1 cellular context compared by ENCODE assay signal in genomic region chr10:47452495-47453434, GRCh38.
TF ChIP-seq lines count a peak whose summit lies in the region.

No MANE protein-coding gene starts in this region.

TF ChIP-seq in WTC11, 78 proteins besides CTCF, POLR2A, EP300 and RAD21 (continued from another document):
- TF ChIP-seq ERG (CRISPR knock-in tag; IDR thresholded peaks at IDR 0.05) (no peak), ZNF121 (CRISPR knock-in tag; IDR thresholded peaks at IDR 0.05) (no peak), ZNF671 (CRISPR knock-in tag; IDR thresholded peaks at IDR 0.05) (no peak), FOXK1 (CRISPR knock-in tag; IDR thresholded peaks at IDR 0.05) (no peak), EMX1 (CRISPR knock-in tag; IDR thresholded peaks at IDR 0.05) (no peak), GRHL2 (CRISPR knock-in tag; IDR thresholded peaks at IDR 0.05; ENCODE audit: insufficient replicate concordance, severe bottlenecking) (no peak), RORB (CRISPR knock-in tag; IDR thresholded peaks at IDR 0.05) (no peak), ELF4 (CRISPR knock-in tag; IDR thresholded peaks at IDR 0.05; ENCODE audit: low read depth) (no peak)
